18 cellular contexts compared by ENCODE assay signal in the genomic region with DNA sequence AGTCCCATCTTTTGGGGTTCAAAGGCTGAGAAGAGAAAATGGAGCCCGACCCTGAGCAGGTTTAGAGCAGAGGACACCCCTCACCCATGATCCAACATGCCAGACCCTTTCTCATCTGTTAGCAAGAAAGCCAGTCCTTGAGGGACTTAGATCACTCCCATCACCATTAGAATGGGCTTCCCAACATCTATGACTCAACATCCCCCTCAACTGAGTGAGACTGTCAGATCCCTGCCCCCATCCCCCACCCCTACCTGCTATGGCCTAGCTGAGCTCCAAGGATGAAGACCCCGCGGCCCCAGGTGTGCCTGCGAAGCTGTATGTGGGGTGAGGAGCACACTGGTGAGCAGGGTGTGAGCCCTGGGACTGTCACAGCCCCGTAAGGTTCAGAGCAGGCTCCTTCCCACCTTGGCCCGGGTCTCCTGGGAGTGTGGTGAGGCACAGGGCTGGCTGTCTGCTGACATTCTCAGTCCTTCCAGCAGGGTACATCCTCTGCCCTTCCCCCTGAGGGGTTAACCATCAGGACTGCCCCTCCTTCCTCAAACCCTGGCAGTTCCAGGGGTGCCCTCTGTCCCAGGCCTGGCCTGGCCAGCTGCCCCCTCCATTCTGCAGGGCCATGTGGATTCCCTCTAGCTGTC. TPM values are rescaled to one million over a fixed set of nuclear protein-coding genes. Genes with fewer than 3 reads are reported as not detected.
DNase-seq lines count a peak whose midpoint lies in the region; ATAC-seq and TF ChIP-seq lines count a peak whose summit lies in the region.
"Had no signal": no experiment of that assay in that cellular context is flagged by ENCODE, and none has a peak within 500 bp of the region (broad histone marks: within the 10 kb centered on the region; RNA-seq: fewer than 3 reads in every experiment).

No MANE protein-coding gene starts in this region.

- H3K79me2 ChIP-seq in mesendoderm (ENCODE audit: control insufficient read depth, insufficient read depth, low read length) = no peaks in the 10 kb centered on the region

- no peak for TF ChIP-seq POLR2A in erythroblast (IDR thresholded peaks at IDR 0.05; ENCODE audit: low read length)

- POLR2A ChIA-PET in MCF 10A (lab: Yijun Ruan, JAX) = interaction anchor here (0.7 to 2.3 kb wide), 8 partner anchors 16 to 192 kb away, joined by 3 to 19 read pairs (median 8); no protein-coding TSS in a partner anchor

- H3K27me3 Mint-ChIP-seq in MCF 10A (ENCODE audit: insufficient read depth, unreplicated experiment) = peaks cover 40% of the 10 kb centered on the region

- no peaks in the 10 kb centered on the region for H3K36me3 Mint-ChIP-seq in MCF 10A (ENCODE audit: insufficient read depth, unreplicated experiment)

- H3K4me2 ChIP-seq in BLaER1 (peak overlapping the region; percentile 82), mesendoderm (ENCODE audit: low read length) (no peak overlapping the region)

- TF ChIP-seq CTCF in MCF 10A (IDR thresholded peaks at IDR 0.05; ENCODE audit: unreplicated experiment) = no peak

- H2BK5ac ChIP-seq in mesendoderm (ENCODE audit: low read length) = no peak overlapping the region

- no peak overlapping the region for H3K18ac ChIP-seq in mesendoderm (ENCODE audit: low read length)

- peak overlapping the region; percentile 41; the same call in 1 of the 2 replicates for H3K27ac ChIP-seq in BLaER1
- no peak overlapping the region for H3K27ac ChIP-seq in mesendoderm (ENCODE audit: low read depth, low read length)
- H3K27ac ChIP-seq: uterus had no signal

- H3K4me3 ChIP-seq in BLaER1 (no peak overlapping the region), mesendoderm (ENCODE audit: low read length) (no peak overlapping the region)
- H3K4me3 ChIP-seq: uterus had no signal

- H3K27me3 ChIP-seq in BLaER1 = no peaks in the 10 kb centered on the region
- no peaks in the 10 kb centered on the region for H3K27me3 ChIP-seq in mesendoderm (ENCODE audit: insufficient read depth, low read length, poor library complexity)
- H3K27me3 ChIP-seq: uterus had no signal

- peaks cover 7% of the 10 kb centered on the region for H3K9me3 Mint-ChIP-seq in MCF 10A (ENCODE audit: unreplicated experiment)

- peaks cover 25% of the 10 kb centered on the region for H3K9me3 ChIP-seq in BLaER1
- H3K9me3 ChIP-seq: uterus had no signal

- no peak overlapping the region for H3K4me3 Mint-ChIP-seq in MCF 10A (ENCODE audit: unreplicated experiment)
- H3K4me3 Mint-ChIP-seq: activated CD4-positive, alpha-beta memory T cell treated with anti-CD3 and anti-CD28 coated beads, Interleukin-2, amount 10 ng/mL, durations not matched to agents 7 days and 5 days; activated naive CD8-positive, alpha-beta T cell treated with anti-CD3 and anti-CD28 coated beads for 36 hours; HFFc6; T-cell had no signal

- H4K8ac ChIP-seq in mesendoderm (ENCODE audit: low read depth, low read length) = no peak overlapping the region

- ATAC-seq in HG03442 (IDR thresholded peaks at IDR 0.05; ENCODE audit: unreplicated experiment) = no peak
- ATAC-seq: T-cell had no signal

- H3K4me1 Mint-ChIP-seq in MCF 10A (ENCODE audit: insufficient read depth, unreplicated experiment) = peaks cover 15% of the 10 kb centered on the region

- no peak overlapping the region for H2AK5ac ChIP-seq in mesendoderm (ENCODE audit: low read length)

- H3K27ac Mint-ChIP-seq in MCF 10A (ENCODE audit: low read depth, unreplicated experiment) = peak overlapping the region; percentile 33
- H3K27ac Mint-ChIP-seq: activated CD4-positive, alpha-beta memory T cell treated with anti-CD3 and anti-CD28 coated beads, Interleukin-2, amount 10 ng/mL, durations not matched to agents 7 days and 5 days; activated naive CD8-positive, alpha-beta T cell treated with anti-CD3 and anti-CD28 coated beads for 36 hours; HFFc6; T-cell had no signal

- no peak overlapping the region for H4K5ac ChIP-seq in mesendoderm (ENCODE audit: low read length)

- H3K23ac ChIP-seq in mesendoderm (ENCODE audit: low read length) = peak overlapping the region; percentile 75

- WGBS in mesendoderm (ENCODE audit: extremely low coverage, insufficient coverage, low lambda C conversion rate) = no CpG with 5 or more reads among the region's 6 CpGs

- CTCF ChIA-PET in MCF 10A (lab: Yijun Ruan, JAX) = interaction anchor here (0.6 to 37.5 kb wide), 16 partner anchors 9 to 1095 kb away, joined by 3 to 1608 read pairs (median 10); a partner anchor contains a TSS

- H3K4me1 ChIP-seq in BLaER1 = peaks cover 35% of the 10 kb centered on the region
- H3K4me1 ChIP-seq in mesendoderm (ENCODE audit: control insufficient read depth, low read depth, low read length) = peaks cover 2% of the 10 kb centered on the region
- H3K4me1 ChIP-seq: uterus had no signal

- H3K36me3 ChIP-seq in BLaER1 (no peaks in the 10 kb centered on the region), mesendoderm (ENCODE audit: control insufficient read depth, insufficient read depth, low read length) (no peaks in the 10 kb centered on the region)
- H3K36me3 ChIP-seq: uterus had no signal

- H3K79me1 ChIP-seq in mesendoderm (ENCODE audit: low read length) = no peaks in the 10 kb centered on the region

- no TSS peak for BruUV-seq in MCF 10A (replicated peaks; lab: Mats Ljungman, UMichigan)

- H3K56ac ChIP-seq in mesendoderm (ENCODE audit: low read length) = no peak overlapping the region

- intact Hi-C loops in MCF 10A (cut with micrococcal nuclease) = no loop called here

- H4K20me1 ChIP-seq in BLaER1 = no peaks in the 10 kb centered on the region

- DNase-seq in M059J (ENCODE audit: low read depth) (peak; percentile 31), MCF 10A (ENCODE audit: unreplicated experiment) (no peak), mesendoderm (peak; percentile 50), erythroblast (lab: John Stamatoyannopoulos, UW) (no peak), HuH-7.5 (ENCODE audit: low spot score) (no peak), middle frontal gyrus (ENCODE audit: extremely low spot score, low spot score) (no peak)
- DNase-seq: activated CD4-positive, alpha-beta memory T cell treated with anti-CD3 and anti-CD28 coated beads, Interleukin-2, amount 10 ng/mL, durations not matched to agents 7 days and 5 days; activated naive CD8-positive, alpha-beta T cell treated with anti-CD3 and anti-CD28 coated beads for 36 hours; activated T-cell treated with anti-CD3 and anti-CD28 coated beads, Interleukin-2, amount 50 U/mL, for 48 hours; NCI-H524 treated with DMSO at 0.1 percent for 48 hours; T-cell had no signal

- no peak overlapping the region for H2BK15ac ChIP-seq in mesendoderm (replicated peaks; ENCODE audit: low read depth)

- no peak overlapping the region for H3K4ac ChIP-seq in mesendoderm (ENCODE audit: low read depth, low read length)

- H2BK120ac ChIP-seq in mesendoderm (ENCODE audit: low read depth, low read length) = no peak overlapping the region

- H3K9ac ChIP-seq in BLaER1 = no peak overlapping the region
- no peak overlapping the region for H3K9ac ChIP-seq in mesendoderm (ENCODE audit: low read length)

RNA-seq across cellular contexts. Expression of a gene that starts 21.4 kb away (rescaled TPM):
- total RNA-seq in M059J (2014; rRNA removed; shearing (Covaris generic)) = 0.10 and 0.15 TPM in 2 replicates
- 0.72 and 1.1 TPM in 2 replicates for total RNA-seq in MCF 10A (2022)
- polyA plus RNA-seq in mesendoderm (2013, experiment 1 of 2) = 2.8 TPM
- 2.7 TPM for polyA plus RNA-seq in mesendoderm (2013, experiment 2 of 2)
- total RNA-seq: fibroblast of lung, HFFc6, mononuclear cell, RPMI7951 had no signal
- polyA plus RNA-seq: fibroblast of lung had no signal

RNA-seq across cellular contexts. Expression of a gene that starts 27.2 kb away (rescaled TPM):
- 0.12 and 1.2 TPM in 2 replicates for total RNA-seq in M059J (2014; rRNA removed; shearing (Covaris generic))
- 4.9 and 6.8 TPM in 2 replicates for total RNA-seq in MCF 10A (2022)
- polyA plus RNA-seq in mesendoderm (2013, experiment 1 of 2) = 9.1 TPM
- polyA plus RNA-seq in mesendoderm (2013, experiment 2 of 2) = 8.9 TPM

RNA-seq across cellular contexts. Expression of a gene that starts 55.4 kb away (rescaled TPM):
- total RNA-seq in M059J (2014; rRNA removed; shearing (Covaris generic)) = not detected in 2 replicates
- 1.4 TPM in 2 replicates for total RNA-seq in MCF 10A (2022)
- polyA plus RNA-seq in mesendoderm (2013, experiment 1 of 2) = 4.3 TPM
- polyA plus RNA-seq in mesendoderm (2013, experiment 2 of 2) = 4.4 TPM
- total RNA-seq: fibroblast of lung, HFFc6, RPMI7951 had no signal
- polyA plus RNA-seq: fibroblast of lung had no signal

Comparison
In these comparisons a context has a peak if more than half of its experiments do, and no peak if none do; other contexts are left out.
1. DNase-seq: peak in M059J (single experiment) and mesendoderm (single experiment); none in MCF 10A (single experiment), erythroblast (0 of 2), HuH-7.5 (single experiment) and middle frontal gyrus (single experiment).